ENCODE assay signal across 1 cellular context in genomic region chr5:180810210-180811011, GRCh38.
TF ChIP-seq lines count a peak whose summit lies in the region.

No MANE protein-coding gene starts in this region.

TF ChIP-seq in HepG2, 621 proteins besides CTCF, POLR2A, EP300 and RAD21 (continued from another document and continues in another):
- TF ChIP-seq, protein P1, sequence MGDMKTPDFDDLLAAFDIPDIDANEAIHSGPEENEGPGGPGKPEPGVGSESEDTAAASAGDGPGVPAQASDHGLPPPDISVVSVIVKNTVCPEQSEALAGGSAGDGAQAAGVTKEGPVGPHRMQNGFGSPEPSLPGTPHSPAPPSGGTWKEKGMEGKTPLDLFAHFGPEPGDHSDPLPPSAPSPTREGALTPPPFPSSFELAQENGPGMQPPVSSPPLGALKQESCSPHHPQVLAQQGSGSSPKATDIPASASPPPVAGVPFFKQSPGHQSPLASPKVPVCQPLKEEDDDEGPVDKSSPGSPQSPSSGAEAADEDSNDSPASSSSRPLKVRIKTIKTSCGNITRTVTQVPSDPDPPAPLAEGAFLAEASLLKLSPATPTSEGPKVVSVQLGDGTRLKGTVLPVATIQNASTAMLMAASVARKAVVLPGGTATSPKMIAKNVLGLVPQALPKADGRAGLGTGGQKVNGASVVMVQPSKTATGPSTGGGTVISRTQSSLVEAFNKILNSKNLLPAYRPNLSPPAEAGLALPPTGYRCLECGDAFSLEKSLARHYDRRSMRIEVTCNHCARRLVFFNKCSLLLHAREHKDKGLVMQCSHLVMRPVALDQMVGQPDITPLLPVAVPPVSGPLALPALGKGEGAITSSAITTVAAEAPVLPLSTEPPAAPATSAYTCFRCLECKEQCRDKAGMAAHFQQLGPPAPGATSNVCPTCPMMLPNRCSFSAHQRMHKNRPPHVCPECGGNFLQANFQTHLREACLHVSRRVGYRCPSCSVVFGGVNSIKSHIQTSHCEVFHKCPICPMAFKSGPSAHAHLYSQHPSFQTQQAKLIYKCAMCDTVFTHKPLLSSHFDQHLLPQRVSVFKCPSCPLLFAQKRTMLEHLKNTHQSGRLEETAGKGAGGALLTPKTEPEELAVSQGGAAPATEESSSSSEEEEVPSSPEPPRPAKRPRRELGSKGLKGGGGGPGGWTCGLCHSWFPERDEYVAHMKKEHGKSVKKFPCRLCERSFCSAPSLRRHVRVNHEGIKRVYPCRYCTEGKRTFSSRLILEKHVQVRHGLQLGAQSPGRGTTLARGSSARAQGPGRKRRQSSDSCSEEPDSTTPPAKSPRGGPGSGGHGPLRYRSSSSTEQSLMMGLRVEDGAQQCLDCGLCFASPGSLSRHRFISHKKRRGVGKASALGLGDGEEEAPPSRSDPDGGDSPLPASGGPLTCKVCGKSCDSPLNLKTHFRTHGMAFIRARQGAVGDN (CRISPR knock-in tag; IDR thresholded peaks at IDR 0.05): peak; percentile 94
- TF ChIP-seq ELF3 (CRISPR knock-in tag; IDR thresholded peaks at IDR 0.05): peak; percentile 24; the same call in 1 of the 2 replicates
- TF ChIP-seq ZBTB10 (CRISPR knock-in tag; IDR thresholded peaks at IDR 0.05; ENCODE audit: borderline replicate concordance): no peak
- TF ChIP-seq SRSF9 (IDR thresholded peaks at IDR 0.05; ENCODE audit: borderline replicate concordance, insufficient read depth, low read depth, low read length, poor library complexity, severe bottlenecking): no peak
- TF ChIP-seq NCOA5 (CRISPR knock-in tag; IDR thresholded peaks at IDR 0.05): no peak
- TF ChIP-seq, protein P2, sequence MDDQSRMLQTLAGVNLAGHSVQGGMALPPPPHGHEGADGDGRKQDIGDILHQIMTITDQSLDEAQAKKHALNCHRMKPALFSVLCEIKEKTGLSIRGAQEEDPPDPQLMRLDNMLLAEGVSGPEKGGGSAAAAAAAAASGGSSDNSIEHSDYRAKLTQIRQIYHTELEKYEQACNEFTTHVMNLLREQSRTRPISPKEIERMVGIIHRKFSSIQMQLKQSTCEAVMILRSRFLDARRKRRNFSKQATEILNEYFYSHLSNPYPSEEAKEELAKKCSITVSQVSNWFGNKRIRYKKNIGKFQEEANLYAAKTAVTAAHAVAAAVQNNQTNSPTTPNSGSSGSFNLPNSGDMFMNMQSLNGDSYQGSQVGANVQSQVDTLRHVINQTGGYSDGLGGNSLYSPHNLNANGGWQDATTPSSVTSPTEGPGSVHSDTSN (CRISPR knock-in tag; IDR thresholded peaks at IDR 0.05; ENCODE audit: borderline replicate concordance): peak; percentile 42; the same call in 1 of the 2 replicates
- TF ChIP-seq AKAP8 (CRISPR knock-in tag; IDR thresholded peaks at IDR 0.05): peak; percentile 69; the same call in 1 of the 2 replicates
- no peak for TF ChIP-seq CEBPB (IDR thresholded peaks at IDR 0.05; ENCODE audit: borderline replicate concordance, low read depth, low read length)
- TF ChIP-seq HIVEP1 (CRISPR knock-in tag; IDR thresholded peaks at IDR 0.05): peak; percentile 51
- TF ChIP-seq GLMP (CRISPR knock-in tag; IDR thresholded peaks at IDR 0.05; ENCODE audit: borderline replicate concordance): no peak
- TF ChIP-seq SMAD9 (CRISPR knock-in tag; IDR thresholded peaks at IDR 0.05): no peak
- peak; percentile 64 for TF ChIP-seq SAP130 (CRISPR knock-in tag; IDR thresholded peaks at IDR 0.05; ENCODE audit: low read depth)
- TF ChIP-seq, protein P3, sequence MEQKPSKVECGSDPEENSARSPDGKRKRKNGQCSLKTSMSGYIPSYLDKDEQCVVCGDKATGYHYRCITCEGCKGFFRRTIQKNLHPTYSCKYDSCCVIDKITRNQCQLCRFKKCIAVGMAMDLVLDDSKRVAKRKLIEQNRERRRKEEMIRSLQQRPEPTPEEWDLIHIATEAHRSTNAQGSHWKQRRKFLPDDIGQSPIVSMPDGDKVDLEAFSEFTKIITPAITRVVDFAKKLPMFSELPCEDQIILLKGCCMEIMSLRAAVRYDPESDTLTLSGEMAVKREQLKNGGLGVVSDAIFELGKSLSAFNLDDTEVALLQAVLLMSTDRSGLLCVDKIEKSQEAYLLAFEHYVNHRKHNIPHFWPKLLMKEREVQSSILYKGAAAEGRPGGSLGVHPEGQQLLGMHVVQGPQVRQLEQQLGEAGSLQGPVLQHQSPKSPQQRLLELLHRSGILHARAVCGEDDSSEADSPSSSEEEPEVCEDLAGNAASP (CRISPR knock-in tag; IDR thresholded peaks at IDR 0.05; ENCODE audit: borderline replicate concordance): no peak
- TF ChIP-seq ZNF329 (CRISPR knock-in tag; IDR thresholded peaks at IDR 0.05; ENCODE audit: low read depth): 0 out of 2 replicates have a peak, but pooled peaks have one; percentile 22
- TF ChIP-seq ZNF543 (CRISPR knock-in tag; IDR thresholded peaks at IDR 0.05): peak; percentile 41; the same call in 1 of the 2 replicates
- peak; percentile 33; the same call in 1 of the 2 replicates for TF ChIP-seq ZNF788 (CRISPR knock-in tag; IDR thresholded peaks at IDR 0.05; ENCODE audit: borderline replicate concordance)
- TF ChIP-seq RNF219 (CRISPR knock-in tag; IDR thresholded peaks at IDR 0.05): no peak
- TF ChIP-seq, protein P4, sequence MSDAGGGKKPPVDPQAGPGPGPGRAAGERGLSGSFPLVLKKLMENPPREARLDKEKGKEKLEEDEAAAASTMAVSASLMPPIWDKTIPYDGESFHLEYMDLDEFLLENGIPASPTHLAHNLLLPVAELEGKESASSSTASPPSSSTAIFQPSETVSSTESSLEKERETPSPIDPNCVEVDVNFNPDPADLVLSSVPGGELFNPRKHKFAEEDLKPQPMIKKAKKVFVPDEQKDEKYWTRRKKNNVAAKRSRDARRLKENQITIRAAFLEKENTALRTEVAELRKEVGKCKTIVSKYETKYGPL (CRISPR knock-in tag; IDR thresholded peaks at IDR 0.05): no peak
- no peak for TF ChIP-seq RBM22 (optimal IDR thresholded peaks at IDR 0.05; ENCODE audit: low read length)
- TF ChIP-seq, protein P5, sequence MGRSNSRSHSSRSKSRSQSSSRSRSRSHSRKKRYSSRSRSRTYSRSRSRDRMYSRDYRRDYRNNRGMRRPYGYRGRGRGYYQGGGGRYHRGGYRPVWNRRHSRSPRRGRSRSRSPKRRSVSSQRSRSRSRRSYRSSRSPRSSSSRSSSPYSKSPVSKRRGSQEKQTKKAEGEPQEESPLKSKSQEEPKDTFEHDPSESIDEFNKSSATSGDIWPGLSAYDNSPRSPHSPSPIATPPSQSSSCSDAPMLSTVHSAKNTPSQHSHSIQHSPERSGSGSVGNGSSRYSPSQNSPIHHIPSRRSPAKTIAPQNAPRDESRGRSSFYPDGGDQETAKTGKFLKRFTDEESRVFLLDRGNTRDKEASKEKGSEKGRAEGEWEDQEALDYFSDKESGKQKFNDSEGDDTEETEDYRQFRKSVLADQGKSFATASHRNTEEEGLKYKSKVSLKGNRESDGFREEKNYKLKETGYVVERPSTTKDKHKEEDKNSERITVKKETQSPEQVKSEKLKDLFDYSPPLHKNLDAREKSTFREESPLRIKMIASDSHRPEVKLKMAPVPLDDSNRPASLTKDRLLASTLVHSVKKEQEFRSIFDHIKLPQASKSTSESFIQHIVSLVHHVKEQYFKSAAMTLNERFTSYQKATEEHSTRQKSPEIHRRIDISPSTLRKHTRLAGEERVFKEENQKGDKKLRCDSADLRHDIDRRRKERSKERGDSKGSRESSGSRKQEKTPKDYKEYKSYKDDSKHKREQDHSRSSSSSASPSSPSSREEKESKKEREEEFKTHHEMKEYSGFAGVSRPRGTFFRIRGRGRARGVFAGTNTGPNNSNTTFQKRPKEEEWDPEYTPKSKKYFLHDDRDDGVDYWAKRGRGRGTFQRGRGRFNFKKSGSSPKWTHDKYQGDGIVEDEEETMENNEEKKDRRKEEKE (IDR thresholded peaks at IDR 0.05): no peak
- no peak for TF ChIP-seq SP1 (IDR thresholded peaks at IDR 0.05)
- TF ChIP-seq SP1 (CRISPR knock-in tag; IDR thresholded peaks at IDR 0.05): no peak; the same call in 1 of the 2 replicates
- TF ChIP-seq DNMT1 (CRISPR knock-in tag; IDR thresholded peaks at IDR 0.05): peak; percentile 87
- TF ChIP-seq RBFOX2 (IDR thresholded peaks at IDR 0.05; ENCODE audit: low read depth, low read length): peak; percentile 97
- TF ChIP-seq TCF12 (IDR thresholded peaks at IDR 0.05): no peak
- no peak for TF ChIP-seq TCF12 (CRISPR knock-in tag; IDR thresholded peaks at IDR 0.05)
- no peak for TF ChIP-seq CHD2 (IDR thresholded peaks at IDR 0.05; ENCODE audit: low read depth, low read length)
- no peak for TF ChIP-seq MBNL3 (CRISPR knock-in tag; conservative IDR thresholded peaks at IDR 0.05)
- 0 out of 2 replicates have a peak, but pooled peaks have one; percentile 50 for TF ChIP-seq KLF15 (CRISPR knock-in tag; IDR thresholded peaks at IDR 0.05; ENCODE audit: borderline replicate concordance)
- TF ChIP-seq CREM (IDR thresholded peaks at IDR 0.05): peak; percentile 35
- no peak for TF ChIP-seq CREM (CRISPR knock-in tag; IDR thresholded peaks at IDR 0.05)
- TF ChIP-seq MYNN (CRISPR knock-in tag; IDR thresholded peaks at IDR 0.05; ENCODE audit: low read depth): peak; percentile 27; the same call in 1 of the 2 replicates
- no peak for TF ChIP-seq REL (CRISPR knock-in tag; conservative IDR thresholded peaks at IDR 0.05)
- no peak; the same call in 1 of the 2 replicates for TF ChIP-seq ZNF331 (CRISPR knock-in tag; IDR thresholded peaks at IDR 0.05)
- no peak for TF ChIP-seq CHD4 (IDR thresholded peaks at IDR 0.05; ENCODE audit: borderline replicate concordance, low read length)
- no peak for TF ChIP-seq ZNF737 (CRISPR knock-in tag; IDR thresholded peaks at IDR 0.05; ENCODE audit: borderline replicate concordance)
- TF ChIP-seq HCFC1 (IDR thresholded peaks at IDR 0.05; ENCODE audit: low read depth, low read length): no peak; the same call in 1 of the 2 replicates
- no peak for TF ChIP-seq ZNF503 (CRISPR knock-in tag; IDR thresholded peaks at IDR 0.05)
- TF ChIP-seq PHB2 (IDR thresholded peaks at IDR 0.05; ENCODE audit: partially characterized antibody): no peak
- TF ChIP-seq, protein P6, sequence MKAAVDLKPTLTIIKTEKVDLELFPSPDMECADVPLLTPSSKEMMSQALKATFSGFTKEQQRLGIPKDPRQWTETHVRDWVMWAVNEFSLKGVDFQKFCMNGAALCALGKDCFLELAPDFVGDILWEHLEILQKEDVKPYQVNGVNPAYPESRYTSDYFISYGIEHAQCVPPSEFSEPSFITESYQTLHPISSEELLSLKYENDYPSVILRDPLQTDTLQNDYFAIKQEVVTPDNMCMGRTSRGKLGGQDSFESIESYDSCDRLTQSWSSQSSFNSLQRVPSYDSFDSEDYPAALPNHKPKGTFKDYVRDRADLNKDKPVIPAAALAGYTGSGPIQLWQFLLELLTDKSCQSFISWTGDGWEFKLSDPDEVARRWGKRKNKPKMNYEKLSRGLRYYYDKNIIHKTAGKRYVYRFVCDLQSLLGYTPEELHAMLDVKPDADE (CRISPR knock-in tag; IDR thresholded peaks at IDR 0.05): no peak
- TF ChIP-seq HNRNPK (IDR thresholded peaks at IDR 0.05; ENCODE audit: low read depth, low read length, poor library complexity, severe bottlenecking): peak; percentile 94
- peak; percentile 68 for TF ChIP-seq SP5 (CRISPR knock-in tag; IDR thresholded peaks at IDR 0.05; ENCODE audit: borderline replicate concordance, low read depth)
